ENCODE assay signal across 7 cellular contexts in the genomic region with DNA sequence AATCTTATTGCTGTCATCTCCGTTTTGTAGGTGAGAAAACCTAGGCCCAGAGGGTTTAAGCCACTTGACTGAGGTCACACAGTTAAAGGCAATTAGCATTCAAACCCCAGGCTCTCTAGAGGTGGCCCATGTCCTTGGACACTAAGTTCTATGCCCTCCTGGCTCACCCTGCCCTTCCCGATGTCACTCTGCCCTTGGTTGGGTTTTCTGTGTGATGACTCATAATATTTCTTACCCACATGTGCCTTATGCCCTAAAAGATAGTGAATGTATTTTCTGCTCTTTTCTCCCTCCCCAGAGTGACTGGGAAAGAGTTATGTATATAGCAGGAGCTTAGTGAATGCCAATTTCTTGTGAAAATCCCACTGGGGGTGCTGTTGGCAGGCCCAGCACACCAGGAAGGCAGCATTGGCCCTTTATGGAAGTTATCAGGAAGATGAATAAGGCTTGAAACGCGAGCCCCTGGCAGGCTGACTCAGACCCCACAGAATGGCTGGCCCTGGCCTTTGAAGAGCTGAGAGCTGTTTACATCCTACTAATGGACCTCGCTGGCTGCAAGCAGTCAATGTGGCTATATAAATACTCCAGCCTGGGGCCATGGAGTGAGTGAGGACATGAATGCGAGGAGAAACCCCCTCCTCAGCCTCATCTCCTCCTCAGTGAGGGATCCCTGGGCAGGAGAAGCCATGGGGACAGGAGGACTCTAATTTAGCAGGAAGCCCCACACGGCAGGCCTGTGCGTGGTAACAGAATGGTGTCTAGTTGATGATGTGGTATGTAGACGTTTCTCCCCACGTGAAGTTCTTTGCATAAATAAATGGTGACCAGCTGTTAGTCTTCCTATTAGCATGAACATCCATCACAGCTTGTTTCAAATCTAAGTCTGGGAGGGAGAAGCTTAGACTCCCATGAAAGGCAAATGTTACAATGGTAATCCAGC.
DNase-seq lines count a peak whose midpoint lies in the region; ATAC-seq and TF ChIP-seq lines count a peak whose summit lies in the region.

No MANE protein-coding gene starts in this region.

- CTCF ChIA-PET in HCT116 (lab: Charles Lee), result no interaction called here

- peak overlapping the region; percentile 47 for H2AFZ ChIP-seq in HCT116 (ENCODE audit: low read depth, low read length, poor library complexity, severe bottlenecking)

- H3K9ac ChIP-seq in HCT116 (ENCODE audit: low read length), result no peak overlapping the region
- no peak overlapping the region for H3K9ac ChIP-seq in skeletal muscle satellite cell (ENCODE audit: low read depth, low read length)

- H4K20me1 ChIP-seq in HCT116 (ENCODE audit: insufficient read depth), result no peaks in the 10 kb centered on the region

- H3K4me1 ChIP-seq in HCT116 (ENCODE audit: control insufficient read depth in 1 of 2, insufficient read depth in 2 of 2, low read length in 2 of 2) (peaks cover 11 to 24% of the 10 kb centered on the region in 2 experiments), skeletal muscle satellite cell (ENCODE audit: control insufficient read depth, insufficient read depth, low read length) (peaks cover 22% of the 10 kb centered on the region)

- RAD21 ChIA-PET in HCT116 (lab: Charles Lee; ENCODE audit: low non-redundant PET in 1 of 2, low total read pairs in 2 of 2, uncharacterized antibody in 2 of 2, unreplicated experiment in 2 of 2), result no interaction called here

- DNase-seq in HCT116 (ENCODE audit: low read depth, low spot score), result peak; percentile 68
- DNase-seq in RKO (ENCODE audit: low spot score), result peak; percentile 82
- DNase-seq in fibroblast of the conjunctiva (ENCODE audit: low read depth), result peak; percentile 93
- no peak for DNase-seq in amygdala (lab: John Stamatoyannopoulos, UW)

- no peaks in the 10 kb centered on the region for H3K9me3 ChIP-seq in HCT116 (ENCODE audit: control insufficient read depth in 1 of 2, insufficient read depth in 1 of 2, low read depth in 1 of 2, low read length in 2 of 2)
- H3K9me3 ChIP-seq in skeletal muscle satellite cell (replicated peaks; ENCODE audit: low read length), result no peaks in the 10 kb centered on the region

- no peak overlapping the region; a peak in 1 of 4 replicates for H3K4me3 ChIP-seq in HCT116 (replicated peaks in 1 of 2; ENCODE audit: low read depth in 1 of 2, low read length in 2 of 2)
- no peak overlapping the region for H3K4me3 ChIP-seq in skeletal muscle satellite cell (ENCODE audit: low read length)

- H3K36me3 ChIP-seq in HCT116 (ENCODE audit: control insufficient read depth in 1 of 2, insufficient read depth in 2 of 2, low read length in 2 of 2) (no peaks in the 10 kb centered on the region), skeletal muscle satellite cell (ENCODE audit: insufficient read depth, low read length) (no peaks in the 10 kb centered on the region)

- H3K27me3 ChIP-seq in HCT116 (ENCODE audit: insufficient read depth, low read length), result no peaks in the 10 kb centered on the region
- H3K27me3 ChIP-seq in skeletal muscle satellite cell (ENCODE audit: control insufficient read depth, insufficient read depth, low read length), result no peaks in the 10 kb centered on the region

- H3K9me2 ChIP-seq in HCT116 (ENCODE audit: insufficient read depth), result no peaks in the 10 kb centered on the region

- TF ChIP-seq POLR2A in HCT116 (IDR thresholded peaks at IDR 0.05; ENCODE audit: borderline replicate concordance, extremely low read depth, insufficient read depth, insufficient read length), result no peak

- ATAC-seq in HCT116 (peak; percentile 90), HG02970 (IDR thresholded peaks at IDR 0.05; ENCODE audit: low FRiP score, unreplicated experiment) (no peak), GM21619 (IDR thresholded peaks at IDR 0.05; ENCODE audit: unreplicated experiment) (no peak)

- intact Hi-C loops in HCT116 (cut with micrococcal nuclease), result no loop called here

- 0 out of 2 replicates have a peak overlapping the region, but pooled peaks have one; percentile 3 for H3K27ac ChIP-seq in HCT116 (ENCODE audit: low read depth, low read length)

- H3K4me2 ChIP-seq in HCT116 (ENCODE audit: low read length) (peak overlapping the region; percentile 66), skeletal muscle satellite cell (ENCODE audit: low read length) (peak overlapping the region; percentile 37)

- TF ChIP-seq RAD21 in HCT116 (IDR thresholded peaks at IDR 0.05; ENCODE audit: low read depth), result peak; percentile 79

- no TSS peak for BruUV-seq in HCT116 (replicated peaks; lab: Mats Ljungman, UMichigan)

- no peaks in the 10 kb centered on the region for H3K79me2 ChIP-seq in HCT116 (ENCODE audit: insufficient read depth, low read length)

- peak; percentile 24 to 44 (median 29); a peak in 4 of 6 replicates for TF ChIP-seq CTCF in HCT116 (IDR thresholded peaks at IDR 0.05 in 2 of 3, conservative IDR thresholded peaks at IDR 0.05 in 1 of 3; ENCODE audit: borderline replicate concordance in 1 of 3, insufficient read depth in 1 of 3, low read depth in 2 of 3, low read length in 2 of 3)

- POLR2A ChIA-PET in HCT116 (lab: Charles Lee), result no interaction called here

TF ChIP-seq in HCT116, 20 proteins besides CTCF, POLR2A, EP300 and RAD21 (continues in another document):
- TF ChIP-seq EZH2phosphoT487 (IDR thresholded peaks at IDR 0.05; ENCODE audit: borderline replicate concordance), result no peak
- no peak for TF ChIP-seq EZH2 (IDR thresholded peaks at IDR 0.05)
- TF ChIP-seq, protein P1, sequence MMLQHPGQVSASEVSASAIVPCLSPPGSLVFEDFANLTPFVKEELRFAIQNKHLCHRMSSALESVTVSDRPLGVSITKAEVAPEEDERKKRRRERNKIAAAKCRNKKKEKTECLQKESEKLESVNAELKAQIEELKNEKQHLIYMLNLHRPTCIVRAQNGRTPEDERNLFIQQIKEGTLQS (IDR thresholded peaks at IDR 0.05), result no peak
- TF ChIP-seq EGR1 (IDR thresholded peaks at IDR 0.05; ENCODE audit: low read depth), result no peak
- TF ChIP-seq, protein P2, sequence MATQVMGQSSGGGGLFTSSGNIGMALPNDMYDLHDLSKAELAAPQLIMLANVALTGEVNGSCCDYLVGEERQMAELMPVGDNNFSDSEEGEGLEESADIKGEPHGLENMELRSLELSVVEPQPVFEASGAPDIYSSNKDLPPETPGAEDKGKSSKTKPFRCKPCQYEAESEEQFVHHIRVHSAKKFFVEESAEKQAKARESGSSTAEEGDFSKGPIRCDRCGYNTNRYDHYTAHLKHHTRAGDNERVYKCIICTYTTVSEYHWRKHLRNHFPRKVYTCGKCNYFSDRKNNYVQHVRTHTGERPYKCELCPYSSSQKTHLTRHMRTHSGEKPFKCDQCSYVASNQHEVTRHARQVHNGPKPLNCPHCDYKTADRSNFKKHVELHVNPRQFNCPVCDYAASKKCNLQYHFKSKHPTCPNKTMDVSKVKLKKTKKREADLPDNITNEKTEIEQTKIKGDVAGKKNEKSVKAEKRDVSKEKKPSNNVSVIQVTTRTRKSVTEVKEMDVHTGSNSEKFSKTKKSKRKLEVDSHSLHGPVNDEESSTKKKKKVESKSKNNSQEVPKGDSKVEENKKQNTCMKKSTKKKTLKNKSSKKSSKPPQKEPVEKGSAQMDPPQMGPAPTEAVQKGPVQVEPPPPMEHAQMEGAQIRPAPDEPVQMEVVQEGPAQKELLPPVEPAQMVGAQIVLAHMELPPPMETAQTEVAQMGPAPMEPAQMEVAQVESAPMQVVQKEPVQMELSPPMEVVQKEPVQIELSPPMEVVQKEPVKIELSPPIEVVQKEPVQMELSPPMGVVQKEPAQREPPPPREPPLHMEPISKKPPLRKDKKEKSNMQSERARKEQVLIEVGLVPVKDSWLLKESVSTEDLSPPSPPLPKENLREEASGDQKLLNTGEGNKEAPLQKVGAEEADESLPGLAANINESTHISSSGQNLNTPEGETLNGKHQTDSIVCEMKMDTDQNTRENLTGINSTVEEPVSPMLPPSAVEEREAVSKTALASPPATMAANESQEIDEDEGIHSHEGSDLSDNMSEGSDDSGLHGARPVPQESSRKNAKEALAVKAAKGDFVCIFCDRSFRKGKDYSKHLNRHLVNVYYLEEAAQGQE (IDR thresholded peaks at IDR 0.05; ENCODE audit: low read depth), result no peak
- TF ChIP-seq YY1 (IDR thresholded peaks at IDR 0.05; ENCODE audit: extremely low read depth, insufficient replicate concordance, low read depth, low read length), result peak; percentile 29
- TF ChIP-seq, protein P3, sequence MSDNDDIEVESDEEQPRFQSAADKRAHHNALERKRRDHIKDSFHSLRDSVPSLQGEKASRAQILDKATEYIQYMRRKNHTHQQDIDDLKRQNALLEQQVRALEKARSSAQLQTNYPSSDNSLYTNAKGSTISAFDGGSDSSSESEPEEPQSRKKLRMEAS (IDR thresholded peaks at IDR 0.05), result peak; percentile 55; the same call in 1 of the 2 replicates
- TF ChIP-seq FOSL1 (IDR thresholded peaks at IDR 0.05; ENCODE audit: low read depth), result peak; percentile 78
- TF ChIP-seq ZNF274 (IDR thresholded peaks at IDR 0.05; ENCODE audit: low read depth, low read length), result no peak
- no peak; the same call in 1 of the 2 replicates for TF ChIP-seq CBX3 (IDR thresholded peaks at IDR 0.05; ENCODE audit: low read depth)
- 0 out of 2 replicates have a peak, but pooled peaks have one; percentile 33 for TF ChIP-seq SIN3A (IDR thresholded peaks at IDR 0.05; ENCODE audit: low read depth)
- TF ChIP-seq ZFX (IDR thresholded peaks at IDR 0.05), result no peak
- TF ChIP-seq JUND (IDR thresholded peaks at IDR 0.05), result peak; percentile 80
- TF ChIP-seq SP1 (IDR thresholded peaks at IDR 0.05; ENCODE audit: low read depth), result peak; percentile 69
- TF ChIP-seq ELF1 (IDR thresholded peaks at IDR 0.05; ENCODE audit: borderline replicate concordance, low read depth), result no peak; the same call in 1 of the 2 replicates
- TF ChIP-seq, protein P4, sequence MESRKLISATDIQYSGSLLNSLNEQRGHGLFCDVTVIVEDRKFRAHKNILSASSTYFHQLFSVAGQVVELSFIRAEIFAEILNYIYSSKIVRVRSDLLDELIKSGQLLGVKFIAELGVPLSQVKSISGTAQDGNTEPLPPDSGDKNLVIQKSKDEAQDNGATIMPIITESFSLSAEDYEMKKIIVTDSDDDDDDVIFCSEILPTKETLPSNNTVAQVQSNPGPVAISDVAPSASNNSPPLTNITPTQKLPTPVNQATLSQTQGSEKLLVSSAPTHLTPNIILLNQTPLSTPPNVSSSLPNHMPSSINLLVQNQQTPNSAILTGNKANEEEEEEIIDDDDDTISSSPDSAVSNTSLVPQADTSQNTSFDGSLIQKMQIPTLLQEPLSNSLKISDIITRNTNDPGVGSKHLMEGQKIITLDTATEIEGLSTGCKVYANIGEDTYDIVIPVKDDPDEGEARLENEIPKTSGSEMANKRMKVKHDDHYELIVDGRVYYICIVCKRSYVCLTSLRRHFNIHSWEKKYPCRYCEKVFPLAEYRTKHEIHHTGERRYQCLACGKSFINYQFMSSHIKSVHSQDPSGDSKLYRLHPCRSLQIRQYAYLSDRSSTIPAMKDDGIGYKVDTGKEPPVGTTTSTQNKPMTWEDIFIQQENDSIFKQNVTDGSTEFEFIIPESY (IDR thresholded peaks at IDR 0.05; ENCODE audit: extremely low read depth, insufficient replicate concordance, low read length), result no peak
- TF ChIP-seq CEBPB (IDR thresholded peaks at IDR 0.05; ENCODE audit: low read depth), result no peak
- TF ChIP-seq SRF (IDR thresholded peaks at IDR 0.05; ENCODE audit: low read depth), result peak; percentile 97

Comparison
In these comparisons a context has a peak if more than half of its experiments do, and no peak if none do; other contexts are left out.
1. DNase-seq: peak in HCT116 (single experiment), RKO (single experiment) and fibroblast of the conjunctiva (single experiment); none in amygdala (0 of 56).